In genomic region chr11:66957971-66958231, GRCh38 we compare ENCODE assay signal across 9 cellular contexts. TPM values are rescaled to one million over a fixed set of nuclear protein-coding genes. Genes with fewer than 3 reads are reported as not detected.
A peak's percentile ranks its signal among the peaks of the same experiment; 100 is the strongest.
DNase-seq lines count a peak whose midpoint lies in the region; ATAC-seq lines count a peak whose summit lies in the region.
"Had no signal": no experiment of that assay in that cellular context is flagged by ENCODE, and none has a peak within 500 bp of the region (broad histone marks: within the 10 kb centered on the region; RNA-seq: fewer than 3 reads in every experiment).

No MANE protein-coding gene starts in this region.

- no peaks in the 10 kb centered on the region for H3K9me3 Mint-ChIP-seq in activated T-helper 17 cell treated with anti-CD3 and anti-CD28 coated beads, Interleukin-2, amount 50 U/mL, for 72 hours

- no peak overlapping the region for H3K27ac Mint-ChIP-seq in activated T-helper 17 cell treated with anti-CD3 and anti-CD28 coated beads, Interleukin-2, amount 50 U/mL, for 72 hours

- H3K27me3 Mint-ChIP-seq in activated T-helper 17 cell treated with anti-CD3 and anti-CD28 coated beads, Interleukin-2, amount 50 U/mL, for 72 hours: no peaks in the 10 kb centered on the region

- peaks cover 15% of the 10 kb centered on the region for H3K4me1 Mint-ChIP-seq in activated T-helper 17 cell treated with anti-CD3 and anti-CD28 coated beads, Interleukin-2, amount 50 U/mL, for 72 hours

- ATAC-seq in HG02642 (IDR thresholded peaks at IDR 0.05; ENCODE audit: poor library complexity, unreplicated experiment): peak; percentile 20
- ATAC-seq in activated T-helper 17 cell treated with anti-CD3 and anti-CD28 coated beads, Interleukin-2, amount 50 U/mL, for 72 hours (replicated peaks): peak; percentile 34

- no peaks in the 10 kb centered on the region for H3K36me3 Mint-ChIP-seq in activated T-helper 17 cell treated with anti-CD3 and anti-CD28 coated beads, Interleukin-2, amount 50 U/mL, for 72 hours (ENCODE audit: low read depth)

- peak; percentile 9 for DNase-seq in stimulated activated CD8-positive, alpha-beta memory T cell treated with anti-CD3 and anti-CD28 coated beads, Interleukin-7, amount 100 ng/mL, for 24 hours (ENCODE audit: low read depth)
- DNase-seq in kidney tubule cell (ENCODE audit: low spot score): no peak
- no peak for DNase-seq in NCI-H2081 (lab: John Stamatoyannopoulos, UW)
- no peak for DNase-seq in stimulated activated CD4-positive, alpha-beta T cell treated with anti-CD3 and anti-CD28 coated beads, Interleukin-4, amount 100 ng/mL, for 1 hour

- peak overlapping the region; percentile 79 for H3K4me3 Mint-ChIP-seq in activated T-helper 17 cell treated with anti-CD3 and anti-CD28 coated beads, Interleukin-2, amount 50 U/mL, for 72 hours

- H3K4me3 ChIP-seq in GM08714 (ENCODE audit: low read length): peak overlapping the region; percentile 44; the same call in 1 of the 2 replicates
- H3K4me3 ChIP-seq in iPS-11a (ENCODE audit: low read depth, low read length): peak overlapping the region; percentile 86

RNA-seq across cellular contexts. Expression of gene PC, which starts 0.3 kb away (rescaled TPM):
- total RNA-seq in activated T-helper 17 cell treated with anti-CD3 and anti-CD28 coated beads, Interleukin-2, amount 50 U/mL, for 72 hours: 10 to 100 TPM in 1 of 2 donors, 1 to 10 TPM in 1; 8.4 to 10.9 TPM

RNA-seq across cellular contexts. Expression of gene C11orf86, which starts 17.2 kb away (rescaled TPM):
- total RNA-seq in activated T-helper 17 cell treated with anti-CD3 and anti-CD28 coated beads, Interleukin-2, amount 50 U/mL, for 72 hours: not detected
- total RNA-seq: SK-MEL-5 had no signal
